In genomic region chr14:45085004-45085403, GRCh38 we compare ENCODE assay signal across 2 cellular contexts.
A peak's percentile ranks its signal among the peaks of the same experiment; 100 is the strongest.
TF ChIP-seq lines count a peak whose summit lies in the region.

No MANE protein-coding gene starts in this region.

TF ChIP-seq in IMR-90, 13 proteins besides CTCF, POLR2A, EP300 and RAD21:
- TF ChIP-seq FOS (IDR thresholded peaks at IDR 0.05; ENCODE audit: low read depth, low read length) (no peak), SMC3 (IDR thresholded peaks at IDR 0.05; ENCODE audit: low read depth, low read length) (no peak), MAZ (IDR thresholded peaks at IDR 0.05; ENCODE audit: borderline replicate concordance, low read depth, low read length) (no peak), NFE2L2 (IDR thresholded peaks at IDR 0.05; ENCODE audit: low read depth, low read length) (no peak), BHLHE40 (IDR thresholded peaks at IDR 0.05; ENCODE audit: low read depth, low read length) (no peak), CHD1 (IDR thresholded peaks at IDR 0.05; ENCODE audit: low read depth, low read length) (no peak), RCOR1 (IDR thresholded peaks at IDR 0.05; ENCODE audit: insufficient replicate concordance, low read length) (no peak), CEBPB (IDR thresholded peaks at IDR 0.05; ENCODE audit: low read depth, low read length) (no peak), MXI1 (IDR thresholded peaks at IDR 0.05; ENCODE audit: borderline replicate concordance, low read depth, low read length) (no peak), RFX5 (IDR thresholded peaks at IDR 0.05; ENCODE audit: low read depth, low read length) (no peak)

TF ChIP-seq in HepG2, 621 proteins besides CTCF, POLR2A, EP300 and RAD21:
- no peak for TF ChIP-seq ZNF709 (CRISPR knock-in tag; IDR thresholded peaks at IDR 0.05)
- TF ChIP-seq SAP130 (CRISPR knock-in tag; IDR thresholded peaks at IDR 0.05; ENCODE audit: low read depth), result 0 out of 2 replicates have a peak, but pooled peaks have one; percentile 32
- TF ChIP-seq ZBTB1 (CRISPR knock-in tag; IDR thresholded peaks at IDR 0.05; ENCODE audit: borderline replicate concordance), result no peak
- TF ChIP-seq TOE1 (CRISPR knock-in tag; IDR thresholded peaks at IDR 0.05), result 0 out of 2 replicates have a peak, but pooled peaks have one; percentile 7
- no peak for TF ChIP-seq CREB1 (IDR thresholded peaks at IDR 0.05)
- TF ChIP-seq CREB1 (CRISPR knock-in tag; IDR thresholded peaks at IDR 0.05), result 0 out of 2 replicates have a peak, but pooled peaks have one; percentile 19
- no peak for TF ChIP-seq ZNF383 (CRISPR knock-in tag; IDR thresholded peaks at IDR 0.05; ENCODE audit: borderline replicate concordance)
